8 cellular contexts compared by ENCODE assay signal in the genomic region with DNA sequence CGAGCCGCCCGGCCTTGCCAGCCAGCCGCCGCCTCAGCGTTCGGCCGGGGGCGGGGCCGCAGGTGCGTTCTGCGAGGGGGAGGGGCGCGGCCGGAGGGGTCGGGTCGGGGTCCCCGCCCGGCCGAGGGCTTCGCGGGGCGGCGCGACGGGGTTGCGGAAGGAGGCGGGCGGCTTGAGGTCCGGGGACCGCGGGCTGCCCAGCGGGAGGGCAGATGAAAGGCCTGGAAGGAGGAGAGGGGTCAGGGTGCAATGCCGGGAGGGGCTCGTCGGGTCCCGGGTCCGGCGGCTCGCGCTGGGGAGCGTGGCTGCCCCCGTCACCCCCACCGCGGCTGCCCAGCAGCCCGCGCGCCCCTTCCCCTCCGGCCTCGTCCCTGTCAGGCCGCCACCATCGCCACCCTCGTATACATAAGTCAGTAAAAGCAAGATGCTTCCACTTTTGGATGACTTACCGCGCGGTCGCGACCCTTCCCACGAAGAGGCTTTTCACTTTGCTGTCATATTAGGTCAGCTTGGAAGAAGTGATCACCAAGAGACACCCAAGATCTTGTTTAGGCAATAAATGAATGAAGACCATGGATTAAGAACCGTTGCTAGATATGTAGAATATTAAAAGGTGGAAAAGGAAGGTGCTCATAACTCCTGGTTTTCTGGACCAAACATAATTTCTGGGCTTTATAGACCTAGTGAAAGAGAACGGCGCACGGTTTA. TPM values are rescaled to one million over a fixed set of nuclear protein-coding genes. Genes with fewer than 3 reads are reported as not detected.
DNase-seq lines count a peak whose midpoint lies in the region; ATAC-seq and TF ChIP-seq lines count a peak whose summit lies in the region.

No MANE protein-coding gene starts in this region.

- H3K36me3 ChIP-seq in DND-41 (ENCODE audit: insufficient read depth, low read length) (peaks cover 16% of the 10 kb centered on the region), subcutaneous abdominal adipose tissue (ENCODE audit: control insufficient read depth in 5 of 5, insufficient read depth in 5 of 5, low read length in 5 of 5) (no peaks in the 10 kb centered on the region)

- peak overlapping the region; percentile 69 for H2AFZ ChIP-seq in DND-41 (ENCODE audit: low read depth, low read length)

- peaks cover 20% of the 10 kb centered on the region for H4K20me1 ChIP-seq in DND-41 (ENCODE audit: insufficient read depth, low read length)

- no peaks in the 10 kb centered on the region for H3K9me3 ChIP-seq in DND-41 (ENCODE audit: insufficient read depth, low read length, severe bottlenecking)
- no peaks in the 10 kb centered on the region for H3K9me3 ChIP-seq in subcutaneous abdominal adipose tissue (ENCODE audit: control insufficient read depth in 5 of 5, low read length in 5 of 5)

- peaks cover 27% of the 10 kb centered on the region for H3K4me1 ChIP-seq in DND-41 (ENCODE audit: insufficient read depth, low read length)
- peaks cover 0 to 33% (median 20%) of the 10 kb centered on the region in 5 donors for H3K4me1 ChIP-seq in subcutaneous abdominal adipose tissue (ENCODE audit: control insufficient read depth in 5 of 5, insufficient read depth in 5 of 5, low read length in 5 of 5)

- peaks cover 64% of the 10 kb centered on the region for H3K79me2 ChIP-seq in DND-41 (ENCODE audit: insufficient read depth, low read length)

- peak overlapping the region; percentile 61 for H3K27ac ChIP-seq in DND-41 (ENCODE audit: low read length)
- H3K27ac ChIP-seq in subcutaneous abdominal adipose tissue (ENCODE audit: low read depth, low read length): peak overlapping the region; percentile 99

- peak overlapping the region; percentile 99 for H3K9ac ChIP-seq in DND-41 (ENCODE audit: low read depth, low read length)
- H3K9ac ChIP-seq in subcutaneous abdominal adipose tissue (ENCODE audit: low read length in 5 of 5): peak overlapping the region; percentile 5 to 76 (median 72)

- H3K27me3 ChIP-seq in DND-41 (ENCODE audit: insufficient read depth, low read length, poor library complexity) (no peaks in the 10 kb centered on the region), subcutaneous abdominal adipose tissue (ENCODE audit: control insufficient read depth in 5 of 5, insufficient read depth in 4 of 5, low read length in 5 of 5) (no peaks in the 10 kb centered on the region)

- ATAC-seq in DND-41 (ENCODE audit: insufficient read depth, low read depth) (no peak), GM21529 (IDR thresholded peaks at IDR 0.05; ENCODE audit: unreplicated experiment) (peak; percentile 12), left colon (peak; percentile 2), HG02884 (IDR thresholded peaks at IDR 0.05; ENCODE audit: unreplicated experiment) (no peak)

- H3K4me2 ChIP-seq in DND-41 (ENCODE audit: insufficient read depth, low read length): peak overlapping the region; percentile 96

- intact Hi-C loops in left colon (cut with DNase I, micrococcal nuclease): no loop called here

- in situ Hi-C loops in KBM-7 (cut with MboI; ENCODE audit: low pct_unique_long_range_greater_than_20kb, low sequenced_read_pairs): no loop called here
- in situ Hi-C loops in astrocyte of the spinal cord (cut with HindIII; ENCODE audit: low sequenced_read_pairs): no loop called here

- DNase-seq in DND-41 (no peak), KBM-7 (peak; percentile 64), astrocyte of the spinal cord (ENCODE audit: low read depth, low spot score) (no peak), left colon (peak; percentile 40 to 52), H4 (ENCODE audit: low spot score) (no peak)

- H3K4me3 ChIP-seq in DND-41 (ENCODE audit: low read depth in 1 of 2, low read length in 2 of 2) (peak overlapping the region; percentile 93 to 94), astrocyte of the spinal cord (ENCODE audit: low read depth, low read length) (peak overlapping the region; percentile 94), subcutaneous abdominal adipose tissue (ENCODE audit: low read depth in 1 of 5, low read length in 5 of 5) (peak overlapping the region; percentile 79 to 97 (median 89))

- no peak for TF ChIP-seq CTCF in DND-41 (IDR thresholded peaks at IDR 0.05; ENCODE audit: borderline replicate concordance, extremely low read depth, low read length, poor library complexity, severe bottlenecking)
- TF ChIP-seq CTCF in astrocyte of the spinal cord (IDR thresholded peaks at IDR 0.05; ENCODE audit: low read depth, low read length): no peak

RNA-seq across cellular contexts. Expression of gene ANP32A, which starts 0.6 kb away (rescaled TPM):
- 100 to 1,000 TPM in 1 of 2 donors, 10 to 100 TPM in 1; 91.9 to 122 TPM for total RNA-seq in left colon
- total RNA-seq in H4 (2014; rRNA removed; shearing (Covaris generic)): 93.6 and 151 TPM in 2 replicates

Comparison
In these comparisons a context has a peak if more than half of its experiments do, and no peak if none do; other contexts are left out.
1. ATAC-seq: peak in GM21529 (single experiment) and left colon (single experiment); none in DND-41 (single experiment) and HG02884 (single experiment).
2. DNase-seq: peak in KBM-7 (single experiment) and left colon (2 of 2); none in DND-41 (single experiment), astrocyte of the spinal cord (single experiment) and H4 (single experiment).
3. Peak in every context shown above with its lines, with median percentiles within 50 percentile points of each other: H3K4me3 ChIP-seq.